9 cellular contexts compared by ENCODE assay signal in the genomic region with DNA sequence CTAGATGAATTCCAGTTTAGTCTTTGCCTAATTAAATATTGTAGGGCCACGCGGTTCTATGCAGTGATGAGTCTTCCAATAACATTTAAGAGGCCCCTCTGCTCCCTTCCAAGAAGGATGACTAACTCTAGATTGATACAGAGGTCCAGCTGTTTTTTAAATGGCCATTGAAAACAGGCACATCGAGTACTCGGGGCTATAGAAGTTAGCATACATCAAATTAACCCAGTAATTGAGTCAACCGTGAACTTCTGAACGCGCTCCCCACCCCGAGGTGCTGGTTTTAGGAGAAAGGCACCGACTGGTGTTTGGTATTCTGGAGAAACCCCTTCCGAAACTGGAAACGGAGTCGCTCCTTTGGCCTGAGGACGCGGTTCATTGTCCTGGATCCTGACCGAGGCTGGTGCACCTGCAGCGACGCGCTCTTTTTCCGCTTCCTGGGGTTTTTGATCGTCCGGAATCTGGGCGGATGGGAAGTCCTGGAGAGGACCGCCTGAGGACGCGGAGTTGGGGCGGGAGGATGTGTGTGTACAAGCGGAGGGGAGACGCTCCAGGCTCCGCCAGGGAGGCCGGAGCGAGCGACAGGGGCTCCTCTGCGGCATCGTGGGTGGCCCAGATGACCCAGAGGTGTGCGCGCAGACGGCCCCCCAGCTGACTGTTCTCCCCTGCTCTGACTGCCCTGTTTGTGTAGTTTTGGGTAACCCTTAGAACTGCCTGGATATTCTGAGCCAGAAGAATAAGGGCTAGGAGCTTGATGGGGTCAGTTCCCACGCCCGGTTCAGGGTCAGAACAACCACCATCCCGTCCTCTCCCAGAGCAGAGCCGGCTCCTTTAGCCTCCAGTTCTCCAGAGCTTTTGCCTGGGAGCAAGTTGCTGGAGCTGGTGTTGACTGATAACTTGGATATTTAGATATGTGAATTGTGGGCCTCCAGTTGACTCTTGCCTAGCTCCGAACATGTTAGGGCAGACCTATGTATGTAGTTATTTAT. TPM values are rescaled to one million over a fixed set of nuclear protein-coding genes. Genes with fewer than 3 reads are reported as not detected.
DNase-seq lines count a peak whose midpoint lies in the region; ATAC-seq, FAIRE-seq and TF ChIP-seq lines count a peak whose summit lies in the region.
"Had no signal": no experiment of that assay in that cellular context is flagged by ENCODE, and none has a peak within 500 bp of the region (broad histone marks: within the 10 kb centered on the region; RNA-seq: fewer than 3 reads in every experiment).

No MANE protein-coding gene starts in this region.

- FAIRE-seq in GM19239 (lab: Jason Lieb, UNC): peak; percentile 89

- peaks cover 20% of the 10 kb centered on the region for H3K79me2 ChIP-seq in hepatocyte

- ATAC-seq in HG03565 (IDR thresholded peaks at IDR 0.05; ENCODE audit: unreplicated experiment): peak; percentile 26

- peak overlapping the region; percentile 49 for H3K4me3 ChIP-seq in SJSA1
- peak overlapping the region; percentile 57 for H3K4me3 ChIP-seq in astrocyte of the cerebellum (ENCODE audit: low read depth, low read length)
- H3K4me3 ChIP-seq in hepatocyte: peak overlapping the region; percentile 31

- H3K27me3 ChIP-seq in SJSA1 (replicated peaks): no peaks in the 10 kb centered on the region
- H3K27me3 ChIP-seq in hepatocyte: no peaks in the 10 kb centered on the region

- peak overlapping the region; percentile 89 for H3K4me2 ChIP-seq in hepatocyte

- H3K36me3 ChIP-seq in SJSA1 (no peaks in the 10 kb centered on the region), hepatocyte (replicated peaks; ENCODE audit: insufficient read depth, low read depth) (no peaks in the 10 kb centered on the region)

- H3K9me3 ChIP-seq in SJSA1 (replicated peaks) (no peaks in the 10 kb centered on the region), hepatocyte (ENCODE audit: low read depth) (no peaks in the 10 kb centered on the region)

- peak overlapping the region; percentile 77 for H2AFZ ChIP-seq in hepatocyte

- H3K27ac ChIP-seq in SJSA1: no peak overlapping the region
- peak overlapping the region; percentile 81 for H3K27ac ChIP-seq in hepatocyte
- H3K27ac ChIP-seq: HL-60 had no signal

- H3K4me1 ChIP-seq in SJSA1 (replicated peaks): peaks cover 11% of the 10 kb centered on the region
- no peaks in the 10 kb centered on the region for H3K4me1 ChIP-seq in hepatocyte (ENCODE audit: insufficient read depth)

- in situ Hi-C loops in astrocyte of the cerebellum (cut with HindIII; ENCODE audit: low sequenced_read_pairs): no loop called here

- TF ChIP-seq CTCF in astrocyte of the cerebellum (IDR thresholded peaks at IDR 0.05; ENCODE audit: low read depth, low read length, missing control alignments): no peak
- no peak for TF ChIP-seq CTCF in hepatocyte (IDR thresholded peaks at IDR 0.05; ENCODE audit: poor library complexity)

- peak; percentile 19 to 27 for DNase-seq in AML-193 (lab: John Stamatoyannopoulos, UW)
- DNase-seq in GM19239 (ENCODE audit: insufficient read length, low spot score): peak; percentile 8
- DNase-seq in SJSA1 (ENCODE audit: low read depth in 1 of 2, low spot score in 2 of 2): peak; percentile 55 to 60
- no peak for DNase-seq in astrocyte of the cerebellum (ENCODE audit: low read depth)
- DNase-seq in hepatocyte (ENCODE audit: low spot score): peak; percentile 84
- DNase-seq in pulmonary artery endothelial cell (ENCODE audit: low read depth, low spot score): peak; percentile 24
- no peak for DNase-seq in mesenteric fat pad (ENCODE audit: low spot score)

- no peaks in the 10 kb centered on the region for H3K9me2 ChIP-seq in hepatocyte (replicated peaks; ENCODE audit: insufficient read depth)

- H4K20me1 ChIP-seq in hepatocyte (ENCODE audit: insufficient read depth, poor library complexity, severe bottlenecking): no peaks in the 10 kb centered on the region

- 5% methylated on average over 42 of the region's 42 CpGs for WGBS in hepatocyte (ENCODE audit: low lambda C conversion rate, missing lambda C conversion rate)

RNA-seq across cellular contexts. Expression of gene FAM221A, which starts 0.7 kb away (rescaled TPM):
- total RNA-seq in SJSA1 (2014; rRNA removed; shearing (Covaris generic)): 2.3 and 7.2 TPM in 2 replicates
- total RNA-seq in hepatocyte: 14.4 and 17.5 TPM in 2 replicates
- 9.2 and 10.2 TPM in 2 replicates for polyA plus RNA-seq in hepatocyte
- total RNA-seq in pulmonary artery endothelial cell: 5.3 and 8.4 TPM in 2 replicates
- 6.2 TPM for total RNA-seq in mesenteric fat pad

RNA-seq across cellular contexts. Expression of gene STK31, which starts 29.3 kb away (rescaled TPM):
- 0.06 and 0.58 TPM in 2 replicates for total RNA-seq in SJSA1 (2014; rRNA removed; shearing (Covaris generic))
- total RNA-seq in hepatocyte: 0.10 and 2.6 TPM in 2 replicates
- 0.06 and 0.33 TPM in 2 replicates for polyA plus RNA-seq in hepatocyte
- total RNA-seq in pulmonary artery endothelial cell: 0.07 TPM in 1 of 2 replicates, not detected in the other
- 0.10 TPM for total RNA-seq in mesenteric fat pad

Comparison
In these comparisons a context has a peak if more than half of its experiments do, and no peak if none do; other contexts are left out.
1. DNase-seq: peak in AML-193 (2 of 2), GM19239 (single experiment), SJSA1 (2 of 2), hepatocyte (single experiment) and pulmonary artery endothelial cell (single experiment); none in astrocyte of the cerebellum (single experiment) and mesenteric fat pad (single experiment).
2. Peak in every context shown above with its lines, with median percentiles within 50 percentile points of each other: H3K4me3 ChIP-seq.